In the genomic region with DNA sequence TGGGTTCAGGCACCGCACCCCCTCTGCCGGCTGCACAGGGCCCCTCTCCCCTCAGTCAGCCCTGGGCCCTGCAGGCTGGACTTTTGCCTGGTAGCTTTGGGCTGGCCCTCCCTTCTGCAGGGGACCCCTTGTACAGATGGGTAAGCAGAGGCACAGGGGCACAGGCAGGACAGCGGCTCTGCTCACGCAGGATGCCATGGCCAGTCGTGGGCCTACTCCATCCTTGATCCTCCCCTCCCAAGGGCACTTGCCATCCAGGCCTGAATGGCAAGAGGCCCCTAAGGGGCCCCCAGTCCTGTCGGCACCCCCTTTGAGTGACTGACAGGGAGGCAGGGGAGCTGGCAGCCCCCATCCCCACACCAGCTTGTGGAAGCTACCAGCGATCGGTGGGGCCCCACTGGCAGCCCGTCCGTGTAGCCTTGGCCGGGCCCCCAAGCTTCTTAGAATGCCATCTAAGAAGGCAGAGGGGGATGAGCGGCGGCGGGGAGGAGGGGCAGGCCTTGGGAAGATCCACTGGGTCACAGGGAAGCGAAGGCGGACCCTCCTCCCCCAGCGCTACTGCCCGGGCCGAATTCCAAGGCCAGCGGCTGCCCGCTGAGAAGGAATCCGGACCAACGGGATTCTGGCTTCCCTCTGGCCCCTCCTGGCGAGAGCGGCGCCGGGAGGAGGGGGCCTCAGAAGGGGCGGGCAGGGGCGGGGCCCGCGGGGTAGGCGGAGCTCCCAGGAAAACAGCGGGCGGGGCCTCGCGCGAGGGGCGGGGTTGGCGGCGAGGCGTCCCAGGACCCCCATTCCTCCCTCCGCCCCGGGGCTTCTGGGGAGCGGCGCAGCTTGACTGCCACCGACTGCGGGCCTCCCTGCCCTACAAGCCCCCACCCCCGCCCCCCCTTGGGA, we compare ENCODE assay signal across 8 cellular contexts. TPM values are rescaled to one million over a fixed set of nuclear protein-coding genes. Genes with fewer than 3 reads are reported as not detected.
DNase-seq lines count a peak whose midpoint lies in the region; ATAC-seq, FAIRE-seq and TF ChIP-seq lines count a peak whose summit lies in the region.

No MANE protein-coding gene starts in this region.

- no CpG with 5 or more reads among the region's 48 CpGs for WGBS in H9 (ENCODE audit: extremely low coverage, insufficient read length, low lambda C conversion rate)
- WGBS in small intestine, 3 donors: 14 to 21% (median 14%) methylated on average over 32 to 48 of the region's 48 CpGs

- H2AFZ ChIP-seq in H9 (ENCODE audit: low read length): no peak overlapping the region

- H3K4me3 ChIP-seq in choroid plexus epithelial cell (ENCODE audit: low read depth, low read length): peak overlapping the region; percentile 45
- peak overlapping the region in 1 of 2 donors; percentile 48 for H3K4me3 ChIP-seq in kidney (ENCODE audit: low read length in 2 of 2)
- peak overlapping the region; percentile 23 to 40 for H3K4me3 ChIP-seq in small intestine (ENCODE audit: low read depth in 1 of 2, low read length in 2 of 2)

- H3K36me3 ChIP-seq in kidney (ENCODE audit: control insufficient read depth in 1 of 2, insufficient read depth in 2 of 2, low read length in 2 of 2) (no peaks in the 10 kb centered on the region), small intestine (ENCODE audit: control insufficient read depth in 2 of 2, insufficient read depth in 2 of 2, low read length in 2 of 2) (no peaks in the 10 kb centered on the region)

- no peak for FAIRE-seq in kidney (lab: Jason Lieb, UNC)
- FAIRE-seq in small intestine (lab: Jason Lieb, UNC): no peak

- peaks cover 52 to 57% of the 10 kb centered on the region in 2 experiments for H3K4me1 Mint-ChIP-seq in H9

- H3K79me2 ChIP-seq in H9 (ENCODE audit: insufficient read depth, low read length): no peaks in the 10 kb centered on the region

- H3K23me2 ChIP-seq in H9 (ENCODE audit: insufficient read length, low read depth, low read length, poor library complexity, severe bottlenecking): peaks cover 4% of the 10 kb centered on the region

- H2BK20ac ChIP-seq in H9 (ENCODE audit: low read depth, low read length, poor library complexity, severe bottlenecking): peak overlapping the region; percentile 76

- H3T11ph ChIP-seq in H9 (ENCODE audit: low read length): no peak overlapping the region

- peak overlapping the region; percentile 49 to 68; a peak in 3 of 5 replicates for H3K4me3 Mint-ChIP-seq in H9

- peak overlapping the region; percentile 95 for H4K91ac ChIP-seq in H9 (ENCODE audit: insufficient read length, low read depth, low read length)

- no peak for ATAC-seq in HG03139 (IDR thresholded peaks at IDR 0.05; ENCODE audit: unreplicated experiment)

- no peak overlapping the region for H3K23ac ChIP-seq in H9 (ENCODE audit: insufficient read length, low read depth, low read length)

- H3K4ac ChIP-seq in H9 (ENCODE audit: low read depth, low read length): peak overlapping the region; percentile 84

- peaks cover 2% of the 10 kb centered on the region; the same call in 1 of the 2 replicates for H3K27me3 Mint-ChIP-seq in H9 (ENCODE audit: low read depth)

- TF ChIP-seq CTCF in H9 (conservative IDR thresholded peaks at IDR 0.05): peak; percentile 13; the same call in 1 of the 3 replicates
- no peak for TF ChIP-seq CTCF in choroid plexus epithelial cell (conservative IDR thresholded peaks at IDR 0.05; ENCODE audit: low read depth, low read length)
- TF ChIP-seq CTCF in kidney (IDR thresholded peaks at IDR 0.05; ENCODE audit: borderline replicate concordance, extremely low read depth, insufficient read depth): no peak

- DNase-seq in H9: peak; percentile 98
- DNase-seq in choroid plexus epithelial cell (ENCODE audit: low read depth): peak; percentile 86
- DNase-seq in kidney: peak; percentile 90
- DNase-seq in small intestine: peak; percentile 61
- no peak for DNase-seq in stimulated activated CD4-positive, alpha-beta T cell treated with anti-CD3 and anti-CD28 coated beads, Interleukin-2, amount 100 ng/mL, for 24 hours
- no peak for DNase-seq in NCI-H1436 (lab: John Stamatoyannopoulos, UW)
- no peak for DNase-seq in NCI-H2029 (lab: John Stamatoyannopoulos, UW)

- H2BK15ac ChIP-seq in H9 (ENCODE audit: low read depth, low read length): no peak overlapping the region

- no peaks in the 10 kb centered on the region for H4K20me1 ChIP-seq in H9 (ENCODE audit: control insufficient read depth, insufficient read depth, insufficient read length)

- intact Hi-C loops in kidney (cut with DNase I): no loop called here

- H4K5ac ChIP-seq in H9 (ENCODE audit: insufficient read length, low read depth, low read length): peak overlapping the region; percentile 76

- no peaks in the 10 kb centered on the region for H3K9me3 ChIP-seq in H9 (ENCODE audit: control insufficient read depth, low read depth, low read length)
- no peaks in the 10 kb centered on the region for H3K9me3 ChIP-seq in kidney (ENCODE audit: control insufficient read depth in 1 of 2, low read length in 2 of 2)
- no peaks in the 10 kb centered on the region for H3K9me3 ChIP-seq in small intestine (ENCODE audit: control insufficient read depth, low read depth)

- peak overlapping the region; percentile 93 for H3K18ac ChIP-seq in H9 (ENCODE audit: insufficient read length, low read depth, low read length)

- H3K9ac ChIP-seq in H9 (ENCODE audit: extremely low read depth, insufficient read length, low read length): no peak overlapping the region
- peak overlapping the region in 1 of 2 donors; percentile 51 for H3K9ac ChIP-seq in kidney (ENCODE audit: low read length in 2 of 2)

- peak overlapping the region; percentile 88 for H3K14ac ChIP-seq in H9 (ENCODE audit: insufficient read depth, low read length)

- H3K27ac Mint-ChIP-seq in H9: peak overlapping the region; percentile 79 to 99 (median 86); a peak in 4 of 7 replicates

- peaks cover 15 to 20% (median 18%) of the 10 kb centered on the region in 3 experiments for H3K36me3 Mint-ChIP-seq in H9 (ENCODE audit: insufficient read depth in 1 of 3, low read depth in 3 of 3)

- peak overlapping the region; percentile 53 for H3K27ac ChIP-seq in H9 (ENCODE audit: insufficient read length, low read depth, low read length)
- H3K27ac ChIP-seq in kidney (ENCODE audit: low read depth in 2 of 2, low read length in 2 of 2): peak overlapping the region; percentile 63 to 70
- peak overlapping the region; percentile 45 to 78 for H3K27ac ChIP-seq in small intestine (ENCODE audit: low read depth in 1 of 2, low read length in 1 of 2)

- H2AK5ac ChIP-seq in H9 (ENCODE audit: insufficient read length, low read length): no peak overlapping the region

- peak overlapping the region; percentile 52 for H2BK120ac ChIP-seq in H9 (ENCODE audit: low read depth, low read length, poor library complexity, severe bottlenecking)

- no peak overlapping the region for H3K56ac ChIP-seq in H9 (ENCODE audit: insufficient read length, low read depth, low read length)

- no peak overlapping the region for H4K8ac ChIP-seq in H9 (replicated peaks; ENCODE audit: insufficient read length, low read depth, low read length)

- peaks cover 30 to 33% of the 10 kb centered on the region in 2 experiments for H3K9me3 Mint-ChIP-seq in H9

- peak overlapping the region; percentile 31 for H2BK5ac ChIP-seq in H9 (ENCODE audit: insufficient read length, low read length)

- H3K27me3 ChIP-seq in H9 (ENCODE audit: insufficient read depth, low read length) (no peaks in the 10 kb centered on the region), small intestine (ENCODE audit: control insufficient read depth in 2 of 2, insufficient read depth in 2 of 2, low read length in 2 of 2) (no peaks in the 10 kb centered on the region)

- H3K79me1 ChIP-seq in H9 (ENCODE audit: insufficient read depth, low read depth, low read length, poor library complexity, severe bottlenecking): no peaks in the 10 kb centered on the region

- H2BK12ac ChIP-seq in H9 (ENCODE audit: insufficient read length, low read depth, low read length): peak overlapping the region; percentile 96

- H3K4me2 ChIP-seq in H9 (ENCODE audit: insufficient read depth, insufficient read length, low read length): peak overlapping the region; percentile 30

- H3K4me1 ChIP-seq in H9 (ENCODE audit: insufficient read depth, low read length) (peaks cover 12% of the 10 kb centered on the region; the same call in 1 of the 2 replicates), kidney (ENCODE audit: control insufficient read depth in 1 of 2, insufficient read depth in 1 of 2, low read depth in 1 of 2, low read length in 2 of 2) (peaks cover 6 to 12% of the 10 kb centered on the region in 2 donors), small intestine (ENCODE audit: control insufficient read depth in 2 of 2, insufficient read depth in 1 of 2, low read depth in 1 of 2, low read length in 1 of 2) (peaks cover 0 to 6% of the 10 kb centered on the region in 2 donors)

RNA-seq across cellular contexts. Expression of gene CHKA, which starts 6.8 kb away (rescaled TPM):
- total RNA-seq in H9 (2021) (63.0 and 64.2 TPM in 2 replicates), kidney (26.3 TPM)
- polyA plus RNA-seq in kidney (ENCODE audit: insufficient read depth, low read depth, low replicate concordance) (23.2 TPM), small intestine (100 to 1,000 TPM in 2 of 3 donors, 10 to 100 TPM in 1; 31.5 to 180 (median 131) TPM)

Comparison
In these comparisons a context has a peak if more than half of its experiments do, and no peak if none do; other contexts are left out.
1. DNase-seq: peak in H9 (single experiment), choroid plexus epithelial cell (single experiment), kidney (single experiment) and small intestine (single experiment); none in stimulated activated CD4-positive, alpha-beta T cell treated with anti-CD3 and anti-CD28 coated beads, Interleukin-2, amount 100 ng/mL, for 24 hours (0 of 2), NCI-H1436 (single experiment) and NCI-H2029 (single experiment).
2. Peak in every context shown above with its lines, with median percentiles within 50 percentile points of each other: H3K27ac ChIP-seq.